ENCODE assay signal across 1 cellular context in genomic region chr6:138971601-138972000, GRCh38.
TF ChIP-seq lines count a peak whose summit lies in the region.

No MANE protein-coding gene starts in this region.

TF ChIP-seq in GM23338, 12 proteins besides CTCF, POLR2A, EP300 and RAD21 (continued from another document):
- TF ChIP-seq ZNF462 (CRISPR knock-in tag; IDR thresholded peaks at IDR 0.05) (no peak), ZNF331 (CRISPR knock-in tag; IDR thresholded peaks at IDR 0.05; ENCODE audit: low read depth) (no peak), JUNB (IDR thresholded peaks at IDR 0.05; ENCODE audit: unreplicated experiment) (no peak), STAT1 (IDR thresholded peaks at IDR 0.05; ENCODE audit: unreplicated experiment) (no peak), CREB1 (CRISPR knock-in tag; IDR thresholded peaks at IDR 0.05; ENCODE audit: low read depth) (no peak), EZH2phosphoT487 (IDR thresholded peaks at IDR 0.05; ENCODE audit: unreplicated experiment) (no peak), ETS1 (IDR thresholded peaks at IDR 0.05) (no peak), REST (IDR thresholded peaks at IDR 0.05; ENCODE audit: unreplicated experiment) (no peak), NANOG (IDR thresholded peaks at IDR 0.05; ENCODE audit: borderline replicate concordance) (no peak)
